1 cellular context compared by ENCODE assay signal in the genomic region with DNA sequence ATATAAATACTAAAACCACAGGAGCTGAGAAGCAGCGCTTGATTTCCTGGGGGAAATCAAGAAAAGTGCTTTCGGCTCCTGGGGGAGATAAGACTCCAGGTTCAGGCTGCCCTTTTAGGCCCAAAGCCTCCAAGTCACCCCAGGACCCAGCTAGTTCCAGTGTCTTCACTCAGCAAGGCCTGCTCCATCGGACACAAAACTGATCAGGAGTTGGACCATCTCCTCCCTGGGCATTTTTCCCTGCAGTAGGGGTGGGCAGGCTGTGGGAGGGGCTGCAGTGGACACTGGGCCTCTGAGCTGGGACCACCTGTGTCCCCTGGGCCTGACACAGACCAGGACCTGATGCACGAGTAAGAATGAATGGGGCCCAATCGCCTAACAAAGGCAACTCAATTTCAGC.
TF ChIP-seq lines count a peak whose summit lies in the region.

No MANE protein-coding gene starts in this region.

TF ChIP-seq in K562, 482 proteins besides CTCF, POLR2A, EP300 and RAD21:
- TF ChIP-seq CTBP1 (IDR thresholded peaks at IDR 0.05; ENCODE audit: borderline replicate concordance) (no peak), ZNF668 (CRISPR knock-in tag; IDR thresholded peaks at IDR 0.05) (no peak), POLR2G (IDR thresholded peaks at IDR 0.05; ENCODE audit: low read depth, low read length) (0 out of 2 replicates have a peak, but pooled peaks have one; percentile 18)
TF ChIP-seq in K562: peak in this region for 1.
